ENCODE assay signal across 28 cellular contexts in genomic region chr18:78199002-78199401, GRCh38.
"Had no signal": no experiment of that assay in that cellular context is flagged by ENCODE, and none has a peak within 500 bp of the region (broad histone marks: within the 10 kb centered on the region; RNA-seq: fewer than 3 reads in every experiment).

No MANE protein-coding gene starts in this region.

- H3K27me3 Mint-ChIP-seq: dendritic cell treated with granulocyte-macrophage colony-stimulating factor and Interleukin-4, amounts not matched to agents 40 ng/mL and 50 ng/mL, for 4 days; naive B cell had no signal

- H3K4me1 Mint-ChIP-seq: mesothelial cell of epicardium, naive B cell had no signal

- H3K36me3 ChIP-seq: colonic mucosa, esophagus squamous epithelium, gastrocnemius medialis, heart right ventricle, left lung, lower lobe of right lung had no signal

- H3K4me3 Mint-ChIP-seq: dendritic cell treated with granulocyte-macrophage colony-stimulating factor and Interleukin-4, amounts not matched to agents 40 ng/mL and 50 ng/mL, for 4 days; effector memory CD8-positive, alpha-beta T cell; endodermal cell; mesothelial cell of epicardium; naive B cell had no signal

- H3K9me3 ChIP-seq: colonic mucosa, esophagus squamous epithelium, gastrocnemius medialis, left lung, lower lobe of right lung had no signal

- H3K4me3 ChIP-seq: colonic mucosa, esophagus squamous epithelium, gastrocnemius medialis, heart right ventricle, left lung, lower lobe of right lung, mucosa of descending colon had no signal

- DNase-seq: colonic mucosa; cortex of kidney; effector CD8-positive, alpha-beta T cell; effector memory CD8-positive, alpha-beta T cell; endodermal cell; erythroblast; esophagus squamous epithelium; foreskin fibroblast; foreskin melanocyte; gastrocnemius medialis; glutamatergic neuron; head of caudate nucleus; heart right ventricle; hippocampal formation; left cardiac atrium; left lung; left ventricle myocardium superior; lower lobe of right lung; mesenchymal stem cell; mucosa of descending colon; naive B cell had no signal

- FAIRE-seq: endometrium, islet of Langerhans, keratinocyte had no signal

- H3K4me1 ChIP-seq: colonic mucosa, esophagus squamous epithelium, gastrocnemius medialis, heart right ventricle, left lung, lower lobe of right lung had no signal

- H3K27me3 ChIP-seq: colonic mucosa, esophagus squamous epithelium, gastrocnemius medialis, heart right ventricle, left lung had no signal

- H3K36me3 Mint-ChIP-seq: mesothelial cell of epicardium, naive B cell had no signal

- H3K9me3 Mint-ChIP-seq: endodermal cell had no signal

- ATAC-seq: effector memory CD8-positive, alpha-beta T cell; esophagus mucosa; gastrocnemius medialis; heart right ventricle; left cardiac atrium; left lung; left ventricle myocardium superior; lower lobe of right lung; mucosa of descending colon had no signal

- H3K27ac Mint-ChIP-seq: dendritic cell treated with granulocyte-macrophage colony-stimulating factor and Interleukin-4, amounts not matched to agents 40 ng/mL and 50 ng/mL, for 4 days; effector memory CD8-positive, alpha-beta T cell; endodermal cell; mesothelial cell of epicardium; naive B cell had no signal

- H3K27ac ChIP-seq: colonic mucosa, epithelial cell of prostate, esophagus squamous epithelium, gastrocnemius medialis, heart right ventricle, left lung, lower lobe of right lung had no signal
